8 cellular contexts compared by ENCODE assay signal in genomic region chr20:50412499-50412898, GRCh38.
"Had no signal": no experiment of that assay in that cellular context is flagged by ENCODE, and none has a peak within 500 bp of the region (broad histone marks: within the 10 kb centered on the region; RNA-seq: fewer than 3 reads in every experiment).

No MANE protein-coding gene starts in this region.

- H3K36me3 ChIP-seq: adrenal gland, prostate gland had no signal

- H3K4me3 ChIP-seq: adrenal gland, prostate gland had no signal

- H3K9me3 ChIP-seq: adrenal gland, prostate gland had no signal

- H3K27me3 ChIP-seq: adrenal gland had no signal

- DNase-seq: activated CD4-positive, alpha-beta T cell treated with anti-CD3 and anti-CD28 coated beads, Interleukin-2, amount 10 ng/mL, durations not matched to agents 7 days and 5 days; activated naive CD4-positive, alpha-beta T cell treated with anti-CD3 and anti-CD28 coated beads, Interleukin-2, amount 10 ng/mL, durations not matched to agents 7 days and 5 days; adrenal gland; effector memory CD8-positive, alpha-beta T cell; natural killer cell; stimulated activated CD4-positive, alpha-beta T cell treated with anti-CD3 and anti-CD28 coated beads, Interleukin-4, amount 100 ng/mL, for 24 hours; T-helper 17 cell had no signal

- H3K27ac ChIP-seq: prostate gland had no signal

- ATAC-seq: effector memory CD8-positive, alpha-beta T cell; natural killer cell; T-helper 17 cell had no signal
